ENCODE assay signal across 1 cellular context in the genomic region with DNA sequence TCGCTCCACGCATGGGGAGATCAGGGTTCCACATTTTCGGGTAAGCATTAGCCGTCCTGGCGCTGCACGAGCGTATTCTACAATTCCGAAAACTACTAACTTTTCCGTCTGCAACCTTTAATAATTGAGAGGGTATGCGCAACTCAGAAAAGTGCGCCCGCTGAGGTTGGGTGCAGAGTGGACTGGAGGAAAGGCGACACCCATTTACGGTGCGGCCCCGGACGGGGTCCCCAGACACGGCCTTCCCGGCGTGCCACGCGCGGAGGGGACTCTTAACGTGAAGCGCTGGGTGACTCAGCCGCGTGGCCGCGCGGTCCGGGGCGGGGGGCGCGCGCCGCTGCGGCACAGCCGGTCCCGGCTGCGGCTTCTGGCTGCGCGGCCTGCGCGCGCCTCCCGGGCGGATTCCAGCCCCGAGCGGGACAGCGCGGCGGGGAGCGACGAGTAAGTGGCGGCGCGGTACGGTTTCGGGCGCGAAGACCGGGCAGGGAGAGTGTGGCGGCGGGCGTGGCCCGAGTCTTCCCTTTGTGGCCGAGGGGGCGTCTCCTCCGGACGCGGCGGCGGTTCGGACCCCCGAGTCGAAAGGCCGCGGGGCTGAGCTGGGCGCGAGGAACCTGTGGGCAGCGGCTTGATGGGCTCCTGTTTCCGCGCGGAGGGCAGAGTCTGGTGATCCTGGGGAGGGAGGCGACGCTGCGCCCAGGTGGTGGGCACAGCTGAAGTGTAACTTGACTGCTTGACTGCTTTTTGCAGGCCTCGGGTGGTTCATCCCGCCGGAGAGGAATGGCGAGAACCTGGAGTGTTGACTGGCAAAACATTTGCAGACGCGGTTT.
TF ChIP-seq lines count a peak whose summit lies in the region.

Gene KCTD20 (plus strand): TSS at position 330 of the 827 bp plus-strand sequence. CDS start 27,098 bp downstream, outside the sequence.
Gene PXT1 (minus strand): TSS at position 184 of the 827 bp plus-strand sequence. CDS start 16,772 bp downstream, outside the sequence.

TF ChIP-seq in HEK293, 187 proteins besides CTCF, POLR2A, EP300 and RAD21 (continued from another document and continues in another):
- TF ChIP-seq, protein P1, sequence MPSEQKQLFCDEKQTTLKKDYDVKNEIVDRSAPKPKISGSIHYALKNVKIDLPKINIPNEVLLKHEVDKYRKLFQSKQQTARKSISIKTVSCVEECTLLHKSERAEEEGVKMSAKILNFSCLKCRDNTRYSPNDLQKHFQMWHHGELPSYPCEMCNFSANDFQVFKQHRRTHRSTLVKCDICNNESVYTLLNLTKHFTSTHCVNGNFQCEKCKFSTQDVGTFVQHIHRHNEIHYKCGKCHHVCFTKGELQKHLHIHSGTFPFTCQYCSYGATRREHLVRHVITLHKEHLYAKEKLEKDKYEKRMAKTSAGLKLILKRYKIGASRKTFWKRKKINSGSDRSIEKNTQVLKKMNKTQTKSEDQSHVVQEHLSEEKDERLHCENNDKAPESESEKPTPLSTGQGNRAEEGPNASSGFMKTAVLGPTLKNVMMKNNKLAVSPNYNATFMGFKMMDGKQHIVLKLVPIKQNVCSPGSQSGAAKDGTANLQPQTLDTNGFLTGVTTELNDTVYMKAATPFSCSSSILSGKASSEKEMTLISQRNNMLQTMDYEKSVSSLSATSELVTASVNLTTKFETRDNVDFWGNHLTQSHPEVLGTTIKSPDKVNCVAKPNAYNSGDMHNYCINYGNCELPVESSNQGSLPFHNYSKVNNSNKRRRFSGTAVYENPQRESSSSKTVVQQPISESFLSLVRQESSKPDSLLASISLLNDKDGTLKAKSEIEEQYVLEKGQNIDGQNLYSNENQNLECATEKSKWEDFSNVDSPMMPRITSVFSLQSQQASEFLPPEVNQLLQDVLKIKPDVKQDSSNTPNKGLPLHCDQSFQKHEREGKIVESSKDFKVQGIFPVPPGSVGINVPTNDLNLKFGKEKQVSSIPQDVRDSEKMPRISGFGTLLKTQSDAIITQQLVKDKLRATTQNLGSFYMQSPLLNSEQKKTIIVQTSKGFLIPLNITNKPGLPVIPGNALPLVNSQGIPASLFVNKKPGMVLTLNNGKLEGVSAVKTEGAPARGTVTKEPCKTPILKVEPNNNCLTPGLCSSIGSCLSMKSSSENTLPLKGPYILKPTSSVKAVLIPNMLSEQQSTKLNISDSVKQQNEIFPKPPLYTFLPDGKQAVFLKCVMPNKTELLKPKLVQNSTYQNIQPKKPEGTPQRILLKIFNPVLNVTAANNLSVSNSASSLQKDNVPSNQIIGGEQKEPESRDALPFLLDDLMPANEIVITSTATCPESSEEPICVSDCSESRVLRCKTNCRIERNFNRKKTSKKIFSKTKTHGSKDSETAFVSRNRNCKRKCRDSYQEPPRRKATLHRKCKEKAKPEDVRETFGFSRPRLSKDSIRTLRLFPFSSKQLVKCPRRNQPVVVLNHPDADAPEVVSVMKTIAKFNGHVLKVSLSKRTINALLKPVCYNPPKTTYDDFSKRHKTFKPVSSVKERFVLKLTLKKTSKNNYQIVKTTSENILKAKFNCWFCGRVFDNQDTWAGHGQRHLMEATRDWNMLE (tag by site-specific recombination; conservative IDR thresholded peaks at IDR 0.05; ENCODE audit: low read depth): no peak
- TF ChIP-seq ZNF114 (tag by site-specific recombination; IDR thresholded peaks at IDR 0.05): no peak
- 0 out of 2 replicates have a peak, but pooled peaks have one; percentile 12 for TF ChIP-seq ZNF792 (tag by site-specific recombination; IDR thresholded peaks at IDR 0.05)
- peak; percentile 84 for TF ChIP-seq ZNF501 (tag by site-specific recombination; IDR thresholded peaks at IDR 0.05)
- TF ChIP-seq ZBTB48 (tag by site-specific recombination; IDR thresholded peaks at IDR 0.05): peak; percentile 57; the same call in 1 of the 2 replicates
- no peak for TF ChIP-seq ZNF19 (tag by site-specific recombination; IDR thresholded peaks at IDR 0.05; ENCODE audit: low read depth)
- TF ChIP-seq KLF16 (tag by site-specific recombination; IDR thresholded peaks at IDR 0.05): no peak; the same call in 1 of the 2 replicates
- peak; percentile 39; the same call in 1 of the 2 replicates for TF ChIP-seq ZNF2 (tag by site-specific recombination; IDR thresholded peaks at IDR 0.05)
- TF ChIP-seq, protein P2, sequence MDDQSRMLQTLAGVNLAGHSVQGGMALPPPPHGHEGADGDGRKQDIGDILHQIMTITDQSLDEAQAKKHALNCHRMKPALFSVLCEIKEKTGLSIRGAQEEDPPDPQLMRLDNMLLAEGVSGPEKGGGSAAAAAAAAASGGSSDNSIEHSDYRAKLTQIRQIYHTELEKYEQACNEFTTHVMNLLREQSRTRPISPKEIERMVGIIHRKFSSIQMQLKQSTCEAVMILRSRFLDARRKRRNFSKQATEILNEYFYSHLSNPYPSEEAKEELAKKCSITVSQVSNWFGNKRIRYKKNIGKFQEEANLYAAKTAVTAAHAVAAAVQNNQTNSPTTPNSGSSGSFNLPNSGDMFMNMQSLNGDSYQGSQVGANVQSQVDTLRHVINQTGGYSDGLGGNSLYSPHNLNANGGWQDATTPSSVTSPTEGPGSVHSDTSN (CRISPR knock-in tag; IDR thresholded peaks at IDR 0.05): peak; percentile 62; the same call in 1 of the 2 replicates
- no peak for TF ChIP-seq ZNF530 (tag by site-specific recombination; IDR thresholded peaks at IDR 0.05; ENCODE audit: low read depth)
- no peak for TF ChIP-seq BCL6B (tag by site-specific recombination; IDR thresholded peaks at IDR 0.05)
- no peak for TF ChIP-seq ZNF791 (tag by site-specific recombination; IDR thresholded peaks at IDR 0.05)
- TF ChIP-seq ZNF350 (tag by site-specific recombination; IDR thresholded peaks at IDR 0.05): no peak
- no peak for TF ChIP-seq ZNF223 (tag by site-specific recombination; IDR thresholded peaks at IDR 0.05)
- TF ChIP-seq PRDM4 (tag by site-specific recombination; IDR thresholded peaks at IDR 0.05): peak; percentile 77
- TF ChIP-seq HOXC10 (CRISPR knock-in tag; IDR thresholded peaks at IDR 0.05): 0 out of 2 replicates have a peak, but pooled peaks have one; percentile 66
- TF ChIP-seq, protein P3, sequence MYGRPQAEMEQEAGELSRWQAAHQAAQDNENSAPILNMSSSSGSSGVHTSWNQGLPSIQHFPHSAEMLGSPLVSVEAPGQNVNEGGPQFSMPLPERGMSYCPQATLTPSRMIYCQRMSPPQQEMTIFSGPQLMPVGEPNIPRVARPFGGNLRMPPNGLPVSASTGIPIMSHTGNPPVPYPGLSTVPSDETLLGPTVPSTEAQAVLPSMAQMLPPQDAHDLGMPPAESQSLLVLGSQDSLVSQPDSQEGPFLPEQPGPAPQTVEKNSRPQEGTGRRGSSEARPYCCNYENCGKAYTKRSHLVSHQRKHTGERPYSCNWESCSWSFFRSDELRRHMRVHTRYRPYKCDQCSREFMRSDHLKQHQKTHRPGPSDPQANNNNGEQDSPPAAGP (tag by site-specific recombination; IDR thresholded peaks at IDR 0.05): peak; percentile 78; the same call in 1 of the 2 replicates
- peak; percentile 61; the same call in 1 of the 2 replicates for TF ChIP-seq TRIM28 (IDR thresholded peaks at IDR 0.05; ENCODE audit: borderline replicate concordance, low read length)
- peak; percentile 81 for TF ChIP-seq KLF9 (tag by site-specific recombination; IDR thresholded peaks at IDR 0.05; ENCODE audit: low read depth)
- TF ChIP-seq ZBTB20 (tag by site-specific recombination; IDR thresholded peaks at IDR 0.05): peak; percentile 87
- peak; percentile 98 for TF ChIP-seq ZBTB8A (tag by site-specific recombination; IDR thresholded peaks at IDR 0.05)
- peak; percentile 29; the same call in 1 of the 2 replicates for TF ChIP-seq WT1 (tag by site-specific recombination; IDR thresholded peaks at IDR 0.05)
- peak; percentile 21; the same call in 1 of the 2 replicates for TF ChIP-seq GLIS1 (tag by site-specific recombination; IDR thresholded peaks at IDR 0.05)
- no peak for TF ChIP-seq ZFP3 (tag by site-specific recombination; IDR thresholded peaks at IDR 0.05; ENCODE audit: low read depth)
- TF ChIP-seq, protein P4, sequence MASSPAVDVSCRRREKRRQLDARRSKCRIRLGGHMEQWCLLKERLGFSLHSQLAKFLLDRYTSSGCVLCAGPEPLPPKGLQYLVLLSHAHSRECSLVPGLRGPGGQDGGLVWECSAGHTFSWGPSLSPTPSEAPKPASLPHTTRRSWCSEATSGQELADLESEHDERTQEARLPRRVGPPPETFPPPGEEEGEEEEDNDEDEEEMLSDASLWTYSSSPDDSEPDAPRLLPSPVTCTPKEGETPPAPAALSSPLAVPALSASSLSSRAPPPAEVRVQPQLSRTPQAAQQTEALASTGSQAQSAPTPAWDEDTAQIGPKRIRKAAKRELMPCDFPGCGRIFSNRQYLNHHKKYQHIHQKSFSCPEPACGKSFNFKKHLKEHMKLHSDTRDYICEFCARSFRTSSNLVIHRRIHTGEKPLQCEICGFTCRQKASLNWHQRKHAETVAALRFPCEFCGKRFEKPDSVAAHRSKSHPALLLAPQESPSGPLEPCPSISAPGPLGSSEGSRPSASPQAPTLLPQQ (tag by site-specific recombination; IDR thresholded peaks at IDR 0.05): peak; percentile 74; the same call in 1 of the 2 replicates
- 0 out of 2 replicates have a peak, but pooled peaks have one; percentile 19 for TF ChIP-seq ZNF121 (tag by site-specific recombination; IDR thresholded peaks at IDR 0.05)
- TF ChIP-seq ZNF112 (tag by site-specific recombination; IDR thresholded peaks at IDR 0.05): no peak
- no peak for TF ChIP-seq ZNF221 (tag by site-specific recombination; IDR thresholded peaks at IDR 0.05; ENCODE audit: borderline replicate concordance)
- TF ChIP-seq ZNF24 (tag by site-specific recombination; IDR thresholded peaks at IDR 0.05): peak; percentile 15; the same call in 1 of the 2 replicates
- TF ChIP-seq, protein P5, sequence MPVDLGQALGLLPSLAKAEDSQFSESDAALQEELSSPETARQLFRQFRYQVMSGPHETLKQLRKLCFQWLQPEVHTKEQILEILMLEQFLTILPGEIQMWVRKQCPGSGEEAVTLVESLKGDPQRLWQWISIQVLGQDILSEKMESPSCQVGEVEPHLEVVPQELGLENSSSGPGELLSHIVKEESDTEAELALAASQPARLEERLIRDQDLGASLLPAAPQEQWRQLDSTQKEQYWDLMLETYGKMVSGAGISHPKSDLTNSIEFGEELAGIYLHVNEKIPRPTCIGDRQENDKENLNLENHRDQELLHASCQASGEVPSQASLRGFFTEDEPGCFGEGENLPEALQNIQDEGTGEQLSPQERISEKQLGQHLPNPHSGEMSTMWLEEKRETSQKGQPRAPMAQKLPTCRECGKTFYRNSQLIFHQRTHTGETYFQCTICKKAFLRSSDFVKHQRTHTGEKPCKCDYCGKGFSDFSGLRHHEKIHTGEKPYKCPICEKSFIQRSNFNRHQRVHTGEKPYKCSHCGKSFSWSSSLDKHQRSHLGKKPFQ (tag by site-specific recombination; IDR thresholded peaks at IDR 0.05): no peak
- TF ChIP-seq ZNF514 (tag by site-specific recombination; IDR thresholded peaks at IDR 0.05): no peak
- TF ChIP-seq ZNF311 (tag by site-specific recombination; IDR thresholded peaks at IDR 0.05; ENCODE audit: borderline replicate concordance): no peak
- no peak; the same call in 1 of the 2 replicates for TF ChIP-seq INSM2 (tag by site-specific recombination; IDR thresholded peaks at IDR 0.05)
- TF ChIP-seq SCRT1 (tag by site-specific recombination; IDR thresholded peaks at IDR 0.05; ENCODE audit: borderline replicate concordance): no peak
- no peak for TF ChIP-seq ZNF302 (tag by site-specific recombination; IDR thresholded peaks at IDR 0.05; ENCODE audit: low read depth)
- TF ChIP-seq ZNF610 (tag by site-specific recombination; IDR thresholded peaks at IDR 0.05; ENCODE audit: borderline replicate concordance): no peak
- 0 out of 2 replicates have a peak, but pooled peaks have one; percentile 60 for TF ChIP-seq GLI4 (tag by site-specific recombination; IDR thresholded peaks at IDR 0.05)
- TF ChIP-seq OVOL3 (tag by site-specific recombination; IDR thresholded peaks at IDR 0.05): no peak
- TF ChIP-seq ZBTB17 (tag by site-specific recombination; IDR thresholded peaks at IDR 0.05): peak; percentile 91
- no peak for TF ChIP-seq ZNF558 (tag by site-specific recombination; IDR thresholded peaks at IDR 0.05)
